In genomic region chr17:64151016-64151368, GRCh38 we compare ENCODE assay signal across 14 cellular contexts. TPM values are rescaled to one million over a fixed set of nuclear protein-coding genes. Genes with fewer than 3 reads are reported as not detected.
DNase-seq lines count a peak whose midpoint lies in the region; ATAC-seq and TF ChIP-seq lines count a peak whose summit lies in the region.
"Had no signal": no experiment of that assay in that cellular context is flagged by ENCODE, and none has a peak within 500 bp of the region (broad histone marks: within the 10 kb centered on the region; RNA-seq: fewer than 3 reads in every experiment).

No MANE protein-coding gene starts in this region.

- TF ChIP-seq CTCF in right atrium auricular region (IDR thresholded peaks at IDR 0.05) (no peak), body of pancreas (IDR thresholded peaks at IDR 0.05) (no peak), psoas muscle (IDR thresholded peaks at IDR 0.05) (no peak)

- H3K36me3 ChIP-seq in right atrium auricular region: peaks cover 13% of the 10 kb centered on the region
- H3K36me3 ChIP-seq in body of pancreas (replicated peaks in 1 of 2; ENCODE audit: insufficient read depth in 1 of 2, low read depth in 2 of 2): no peaks in the 10 kb centered on the region
- peaks cover 12 to 38% of the 10 kb centered on the region in 2 donors for H3K36me3 ChIP-seq in psoas muscle (ENCODE audit: insufficient read depth in 1 of 2, low read depth in 1 of 2)

- 88 to 100% methylated on average over 1 of the region's 1 CpG for whole genome bisulfite sequencing in body of pancreas, 2 donors
- 82 to 97% (median 95%) methylated on average over 1 of the region's 1 CpG for WGBS in psoas muscle, 3 donors

- H3K4me1 ChIP-seq in right atrium auricular region (peaks cover 0 to 66% of the 10 kb centered on the region in 2 donors), body of pancreas (peaks cover 93% of the 10 kb centered on the region), psoas muscle (peaks cover 93% of the 10 kb centered on the region)

- DNase-seq in right atrium auricular region (ENCODE audit: low spot score): peak; percentile 26
- DNase-seq in left ventricle myocardium superior: no peak
- no peak for DNase-seq in body of pancreas
- DNase-seq in psoas muscle: no peak
- no peak for DNase-seq in SW480 (ENCODE audit: low spot score)
- no peak for DNase-seq in iPS-NIHi11 (ENCODE audit: low spot score)
- DNase-seq: BE2C; CD8-positive, alpha-beta memory T cell; DMS 273 treated with DMSO at 0.1 percent for 48 hours; NCI-H1105 treated with DMSO at 0.1 percent for 48 hours; NCI-H187; NCI-H748 treated with DMSO at 0.1 percent for 48 hours had no signal

- H3K27me3 ChIP-seq in right atrium auricular region: no peaks in the 10 kb centered on the region
- H3K27me3 ChIP-seq in body of pancreas: no peaks in the 10 kb centered on the region
- H3K27me3 ChIP-seq in psoas muscle (ENCODE audit: insufficient read depth in 3 of 3, low read length in 2 of 3): no peaks in the 10 kb centered on the region
- H3K27me3 ChIP-seq: BE2C had no signal

- no peak for TF ChIP-seq POLR2A in body of pancreas (IDR thresholded peaks at IDR 0.05)

- peak overlapping the region; percentile 12 to 49 for H3K27ac ChIP-seq in right atrium auricular region
- H3K27ac ChIP-seq in body of pancreas: peak overlapping the region; percentile 28 to 94 (median 76)
- peak overlapping the region; percentile 95 for H3K27ac ChIP-seq in psoas muscle
- H3K27ac ChIP-seq: KMS-11 had no signal

- no peak overlapping the region for H3K4me3 ChIP-seq in right atrium auricular region
- no peak overlapping the region for H3K4me3 ChIP-seq in body of pancreas
- H3K4me3 ChIP-seq in psoas muscle: no peak overlapping the region

- no peaks in the 10 kb centered on the region for H3K9me3 ChIP-seq in right atrium auricular region
- H3K9me3 ChIP-seq in body of pancreas: no peaks in the 10 kb centered on the region
- no peaks in the 10 kb centered on the region for H3K9me3 ChIP-seq in psoas muscle
- H3K9me3 ChIP-seq: BE2C had no signal

- intact Hi-C loops in left ventricle myocardium superior (cut with micrococcal nuclease) (no loop called here), body of pancreas (cut with DNase I) (no loop called here), psoas muscle (cut with DNase I) (no loop called here)

- ATAC-seq in left ventricle myocardium superior (no peak), body of pancreas (no peak), psoas muscle (no peak), HG02981 (IDR thresholded peaks at IDR 0.05; ENCODE audit: unreplicated experiment) (no peak)

RNA-seq across cellular contexts. Expression of gene ERN1, which starts 21.0 kb away (rescaled TPM):
- total RNA-seq in right atrium auricular region: 10 to 100 TPM in 1 of 2 donors, 1 to 10 TPM in 1; 7.0 to 11.9 TPM
- 9.0 TPM for total RNA-seq in left ventricle myocardium superior
- total RNA-seq in body of pancreas: 10 to 100 TPM; 63.3 to 77.1 TPM
- 10 to 100 TPM; 10.6 to 16.6 (median 14.2) TPM for total RNA-seq in psoas muscle
- polyA plus RNA-seq in psoas muscle: 1 to 10 TPM; 2.8 to 7.6 (median 5.4) TPM

Comparison
In these comparisons a context has a peak if more than half of its experiments do, and no peak if none do; other contexts are left out.
1. H3K27ac ChIP-seq: peak in every context shown above with its lines; median percentile 95 in psoas muscle; 76 in body of pancreas; 30 in right atrium auricular region.